16 cellular contexts compared by ENCODE assay signal in the genomic region with DNA sequence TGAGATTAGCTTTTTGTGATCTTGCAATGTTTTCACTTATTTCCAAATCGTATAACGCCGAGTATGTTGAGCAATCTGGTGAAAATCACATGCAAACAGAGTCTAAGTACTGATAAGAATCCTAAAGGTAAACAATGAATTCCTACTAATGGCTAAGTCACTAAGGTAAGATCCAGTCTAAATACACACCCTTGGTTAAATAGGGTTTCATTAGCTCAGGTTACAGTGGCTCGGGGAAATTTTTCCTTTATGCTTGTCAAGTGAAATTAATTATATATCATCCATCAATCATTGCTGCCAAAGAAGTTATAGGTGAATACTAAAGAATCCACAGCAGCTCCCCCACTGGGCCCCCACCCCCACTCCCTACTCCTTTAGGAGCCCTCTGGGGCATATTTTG.
DNase-seq lines count a peak whose midpoint lies in the region; ATAC-seq and TF ChIP-seq lines count a peak whose summit lies in the region.
"Had no signal": no experiment of that assay in that cellular context is flagged by ENCODE, and none has a peak within 500 bp of the region (broad histone marks: within the 10 kb centered on the region; RNA-seq: fewer than 3 reads in every experiment).

No MANE protein-coding gene starts in this region.

- TF ChIP-seq CTCF in stomach (IDR thresholded peaks at IDR 0.05) (no peak), gastrocnemius medialis (IDR thresholded peaks at IDR 0.05 in 4 of 5, conservative IDR thresholded peaks at IDR 0.05 in 1 of 5) (no peak)

- no peaks in the 10 kb centered on the region for H3K36me3 ChIP-seq in stomach
- no peaks in the 10 kb centered on the region for H3K36me3 ChIP-seq in gastrocnemius medialis
- H3K36me3 ChIP-seq: BLaER1, esophagus squamous epithelium, HAP-1, SJSA1, spleen, thoracic aorta had no signal

- H3K27me3 ChIP-seq in stomach = no peaks in the 10 kb centered on the region
- H3K27me3 ChIP-seq in gastrocnemius medialis = no peaks in the 10 kb centered on the region
- H3K27me3 ChIP-seq: BLaER1, esophagus squamous epithelium, SJSA1, spleen had no signal

- H3K9me3 ChIP-seq in stomach = no peaks in the 10 kb centered on the region
- no peaks in the 10 kb centered on the region for H3K9me3 ChIP-seq in gastrocnemius medialis
- H3K9me3 ChIP-seq: BLaER1, esophagus squamous epithelium, HAP-1, SJSA1, thoracic aorta had no signal

- H3K4me1 ChIP-seq in stomach (peaks cover 0 to 9% (median 9%) of the 10 kb centered on the region in 4 donors), gastrocnemius medialis (no peaks in the 10 kb centered on the region)
- H3K4me1 ChIP-seq: BLaER1, esophagus squamous epithelium, SJSA1, spleen had no signal

- TF ChIP-seq POLR2A in stomach (IDR thresholded peaks at IDR 0.05) (no peak), gastrocnemius medialis (IDR thresholded peaks at IDR 0.05) (no peak)

- intact Hi-C loops in stomach (cut with DNase I; ENCODE audit: low total_unique reads) (no loop called here), gastrocnemius medialis (cut with DNase I; ENCODE audit: low total_unique reads) (no loop called here)

- in situ Hi-C loops in gastrocnemius medialis (cut with MboI; ENCODE audit: low sequenced_read_pairs in 4 of 4) = no loop called here

- no peak for ATAC-seq in gastrocnemius medialis
- no peak for ATAC-seq in GM19351 (IDR thresholded peaks at IDR 0.05; ENCODE audit: unreplicated experiment)

- DNase-seq in DMS79 treated with DMSO at 0.1 percent for 48 hours (lab: John Stamatoyannopoulos, UW) (peak; percentile 63), DMS79 (lab: John Stamatoyannopoulos, UW) (no peak), NCI-H1436 treated with DMSO at 0.1 percent for 48 hours (lab: John Stamatoyannopoulos, UW) (peak; percentile 83), amniotic epithelial cell (ENCODE audit: low read depth) (peak; percentile 0), stomach (no peak), gastrocnemius medialis (no peak), NCI-H446 (lab: John Stamatoyannopoulos, UW) (no peak)
- DNase-seq: activated CD4-positive, CD25-positive, alpha-beta regulatory T cell; esophagus squamous epithelium; NCI-H2081 treated with DMSO at 0.1 percent for 48 hours; spleen had no signal

- 12 to 29% (median 23%) methylated on average over 4 of the region's 4 CpGs for WGBS in stomach, 5 donors

- H3K4me3 ChIP-seq in stomach (no peak overlapping the region), gastrocnemius medialis (no peak overlapping the region)
- H3K4me3 ChIP-seq: BLaER1, esophagus squamous epithelium, HAP-1, SJSA1, spleen, thoracic aorta had no signal

- peak overlapping the region in 3 of 5 donors; percentile 54 to 79 (median 66) for H3K27ac ChIP-seq in stomach
- H3K27ac ChIP-seq in gastrocnemius medialis = no peak overlapping the region
- H3K27ac ChIP-seq: BLaER1, esophagus squamous epithelium, SJSA1, spleen, thoracic aorta had no signal

- TF ChIP-seq EP300 in stomach (IDR thresholded peaks at IDR 0.05) = no peak

Comparison
In these comparisons a context has a peak if more than half of its experiments do, and no peak if none do; other contexts are left out.
1. DNase-seq: peak in DMS79 treated with DMSO at 0.1 percent for 48 hours (single experiment), NCI-H1436 treated with DMSO at 0.1 percent for 48 hours (single experiment) and amniotic epithelial cell (single experiment); none in DMS79 (single experiment), stomach (single experiment), gastrocnemius medialis (0 of 2) and NCI-H446 (0 of 2).
2. H3K27ac ChIP-seq: peak in stomach (3 of 5); none in gastrocnemius medialis (0 of 4).